Comparison of ENCODE assay signal across 17 cellular contexts in the genomic region with DNA sequence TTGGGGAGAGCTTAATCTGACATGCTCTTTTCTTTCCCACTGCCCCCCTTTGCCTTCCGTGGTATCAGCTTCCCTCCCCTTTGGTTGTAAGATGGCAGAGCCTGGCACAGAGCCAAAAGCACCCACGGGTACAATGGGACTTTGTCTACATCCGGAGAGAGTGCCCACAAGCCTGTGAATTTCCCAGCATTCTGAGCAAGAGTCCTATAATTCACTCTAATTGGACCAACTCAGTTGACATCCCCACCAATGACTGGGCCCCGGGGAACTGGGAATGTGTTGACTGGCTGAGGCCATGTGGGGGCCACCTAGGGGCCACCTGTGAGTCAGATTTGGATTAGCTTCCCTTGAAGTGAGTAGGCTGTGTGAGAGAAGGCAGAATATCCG. TPM values are rescaled to one million over a fixed set of nuclear protein-coding genes. Genes with fewer than 3 reads are reported as not detected.
A peak's percentile ranks its signal among the peaks of the same experiment; 100 is the strongest.
DNase-seq lines count a peak whose midpoint lies in the region; ATAC-seq and TF ChIP-seq lines count a peak whose summit lies in the region.
"Had no signal": no experiment of that assay in that cellular context is flagged by ENCODE, and none has a peak within 500 bp of the region (broad histone marks: within the 10 kb centered on the region; RNA-seq: fewer than 3 reads in every experiment).

No MANE protein-coding gene starts in this region.

- H3K4me1 Mint-ChIP-seq in activated naive CD8-positive, alpha-beta T cell treated with anti-CD3 and anti-CD28 coated beads, Interleukin-2, amount 50 U/mL, for 24 hours: no peaks in the 10 kb centered on the region
- no peaks in the 10 kb centered on the region for H3K4me1 Mint-ChIP-seq in activated naive CD8-positive, alpha-beta T cell treated with anti-CD3 and anti-CD28 coated beads for 36 hours

- peak; percentile 12 for DNase-seq in activated naive CD8-positive, alpha-beta T cell treated with anti-CD3 and anti-CD28 coated beads, Interleukin-2, amount 50 U/mL, for 24 hours
- no peak for DNase-seq in activated naive CD8-positive, alpha-beta T cell treated with anti-CD3 and anti-CD28 coated beads for 36 hours
- DNase-seq in LHCN-M2 (ENCODE audit: low read depth): peak; percentile 32
- DNase-seq in caudate nucleus (lab: John Stamatoyannopoulos, UW): peak in 51 of 61 donors; percentile 11 to 91 (median 68)
- DNase-seq in SK-N-DZ (ENCODE audit: low spot score): no peak
- DNase-seq: activated T-cell treated with anti-CD3 and anti-CD28 coated beads, Interleukin-2, amount 50 U/mL, for 4 hours; effector memory CD8-positive, alpha-beta T cell; foreskin keratinocyte; kidney; NCI-H146; psoas muscle; stimulated activated CD4-positive, alpha-beta T cell treated with anti-CD3 and anti-CD28 coated beads, Interleukin-1b, Interleukin-23, amount 100 ng/mL, for 48 hours had no signal

- H3K36me3 Mint-ChIP-seq in activated naive CD8-positive, alpha-beta T cell treated with anti-CD3 and anti-CD28 coated beads, Interleukin-2, amount 50 U/mL, for 24 hours (ENCODE audit: low read depth): no peaks in the 10 kb centered on the region
- no peaks in the 10 kb centered on the region for H3K36me3 Mint-ChIP-seq in activated naive CD8-positive, alpha-beta T cell treated with anti-CD3 and anti-CD28 coated beads for 36 hours

- peaks cover 16% of the 10 kb centered on the region for H3K27me3 Mint-ChIP-seq in activated naive CD8-positive, alpha-beta T cell treated with anti-CD3 and anti-CD28 coated beads, Interleukin-2, amount 50 U/mL, for 24 hours
- H3K27me3 Mint-ChIP-seq in activated naive CD8-positive, alpha-beta T cell treated with anti-CD3 and anti-CD28 coated beads for 36 hours: peaks cover 8% of the 10 kb centered on the region

- H3K4me3 Mint-ChIP-seq in activated naive CD8-positive, alpha-beta T cell treated with anti-CD3 and anti-CD28 coated beads, Interleukin-2, amount 50 U/mL, for 24 hours: no peak overlapping the region
- H3K4me3 Mint-ChIP-seq in activated naive CD8-positive, alpha-beta T cell treated with anti-CD3 and anti-CD28 coated beads for 36 hours: no peak overlapping the region
- H3K4me3 Mint-ChIP-seq: activated T-cell treated with anti-CD3 and anti-CD28 coated beads, Interleukin-2, amount 50 U/mL, for 4 hours; effector memory CD8-positive, alpha-beta T cell had no signal

- ATAC-seq in activated naive CD8-positive, alpha-beta T cell treated with anti-CD3 and anti-CD28 coated beads, Interleukin-2, amount 50 U/mL, for 24 hours: no peak
- no peak for ATAC-seq in SK-N-SH treated with all-trans-retinoic acid at 6 μM for 48 hours
- no peak for ATAC-seq in HG03442 (IDR thresholded peaks at IDR 0.05; ENCODE audit: unreplicated experiment)
- ATAC-seq: activated T-cell treated with anti-CD3 and anti-CD28 coated beads, Interleukin-2, amount 50 U/mL, for 4 hours; effector memory CD8-positive, alpha-beta T cell; foreskin keratinocyte; psoas muscle had no signal

- no peaks in the 10 kb centered on the region for H3K9me3 Mint-ChIP-seq in activated naive CD8-positive, alpha-beta T cell treated with anti-CD3 and anti-CD28 coated beads, Interleukin-2, amount 50 U/mL, for 24 hours
- no peaks in the 10 kb centered on the region for H3K9me3 Mint-ChIP-seq in activated naive CD8-positive, alpha-beta T cell treated with anti-CD3 and anti-CD28 coated beads for 36 hours
- H3K9me3 Mint-ChIP-seq: activated T-cell treated with anti-CD3 and anti-CD28 coated beads, Interleukin-2, amount 50 U/mL, for 4 hours; effector memory CD8-positive, alpha-beta T cell had no signal

- no peak overlapping the region for H3K27ac Mint-ChIP-seq in activated naive CD8-positive, alpha-beta T cell treated with anti-CD3 and anti-CD28 coated beads, Interleukin-2, amount 50 U/mL, for 24 hours
- no peak overlapping the region for H3K27ac Mint-ChIP-seq in activated naive CD8-positive, alpha-beta T cell treated with anti-CD3 and anti-CD28 coated beads for 36 hours
- H3K27ac Mint-ChIP-seq: effector memory CD8-positive, alpha-beta T cell had no signal

- H3K27ac ChIP-seq in caudate nucleus (ENCODE audit: low read depth, low read length) (peak overlapping the region; percentile 78), temporal lobe (ENCODE audit: low read depth, low read length) (peak overlapping the region; percentile 69)
- H3K27ac ChIP-seq: BLaER1, foreskin keratinocyte, psoas muscle had no signal

TF ChIP-seq in SK-N-SH treated with all-trans-retinoic acid at 6 μM for 48 hours, 23 proteins besides CTCF, POLR2A, EP300 and RAD21 (continues in another document):
- TF ChIP-seq ZNF70 (CRISPR knock-in tag; IDR thresholded peaks at IDR 0.05): no peak
- TF ChIP-seq ZNF565 (CRISPR knock-in tag; conservative IDR thresholded peaks at IDR 0.05; ENCODE audit: low read depth): no peak
- TF ChIP-seq, protein P1, sequence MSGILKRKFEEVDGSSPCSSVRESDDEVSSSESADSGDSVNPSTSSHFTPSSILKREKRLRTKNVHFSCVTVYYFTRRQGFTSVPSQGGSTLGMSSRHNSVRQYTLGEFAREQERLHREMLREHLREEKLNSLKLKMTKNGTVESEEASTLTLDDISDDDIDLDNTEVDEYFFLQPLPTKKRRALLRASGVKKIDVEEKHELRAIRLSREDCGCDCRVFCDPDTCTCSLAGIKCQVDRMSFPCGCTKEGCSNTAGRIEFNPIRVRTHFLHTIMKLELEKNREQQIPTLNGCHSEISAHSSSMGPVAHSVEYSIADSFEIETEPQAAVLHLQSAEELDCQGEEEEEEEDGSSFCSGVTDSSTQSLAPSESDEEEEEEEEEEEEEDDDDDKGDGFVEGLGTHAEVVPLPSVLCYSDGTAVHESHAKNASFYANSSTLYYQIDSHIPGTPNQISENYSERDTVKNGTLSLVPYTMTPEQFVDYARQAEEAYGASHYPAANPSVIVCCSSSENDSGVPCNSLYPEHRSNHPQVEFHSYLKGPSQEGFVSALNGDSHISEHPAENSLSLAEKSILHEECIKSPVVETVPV (CRISPR knock-in tag; IDR thresholded peaks at IDR 0.05): no peak
- TF ChIP-seq PATZ1 (CRISPR knock-in tag; IDR thresholded peaks at IDR 0.05; ENCODE audit: borderline replicate concordance): no peak
- no peak for TF ChIP-seq POU6F1 (CRISPR knock-in tag; IDR thresholded peaks at IDR 0.05; ENCODE audit: borderline replicate concordance, low read depth)
- TF ChIP-seq ARNTL (CRISPR knock-in tag; IDR thresholded peaks at IDR 0.05; ENCODE audit: borderline replicate concordance, low read depth): no peak
- TF ChIP-seq ZFP30 (CRISPR knock-in tag; IDR thresholded peaks at IDR 0.05): no peak
- TF ChIP-seq OSR1 (CRISPR knock-in tag; IDR thresholded peaks at IDR 0.05): no peak
- TF ChIP-seq ZNF8 (CRISPR knock-in tag; IDR thresholded peaks at IDR 0.05): no peak
- TF ChIP-seq BACH2 (CRISPR knock-in tag; IDR thresholded peaks at IDR 0.05; ENCODE audit: borderline replicate concordance): no peak
- no peak for TF ChIP-seq RARB (CRISPR knock-in tag; IDR thresholded peaks at IDR 0.05)

RNA-seq across cellular contexts. Expression of gene C2orf72, which starts 20.1 kb away (rescaled TPM):
- total RNA-seq in activated naive CD8-positive, alpha-beta T cell treated with anti-CD3 and anti-CD28 coated beads for 36 hours: 1 to 10 TPM; 2.3 to 2.4 TPM
- total RNA-seq in LHCN-M2 (2014; rRNA removed): 0.06 and 0.13 TPM in 2 replicates
- polyA plus RNA-seq in LHCN-M2 (2012): 0.44 TPM
- 31.0 TPM for total RNA-seq in temporal lobe
- polyA plus RNA-seq in SK-N-DZ (2014; cell fraction: cytosol; rRNA removed): 0.65 and 1.4 TPM in 2 replicates
- 0.18 and 0.28 TPM in 2 replicates for polyA plus RNA-seq in SK-N-DZ (2014; cell fraction: nucleus; rRNA removed)
- total RNA-seq: foreskin keratinocyte had no signal
- polyA plus RNA-seq: foreskin keratinocyte had no signal

RNA-seq across cellular contexts. Expression of gene SPATA3, which starts 21.3 kb away (rescaled TPM):
- not detected for total RNA-seq in activated naive CD8-positive, alpha-beta T cell treated with anti-CD3 and anti-CD28 coated beads for 36 hours
- not detected in 2 replicates for total RNA-seq in LHCN-M2 (2014; rRNA removed)
- polyA plus RNA-seq in LHCN-M2 (2012): not detected
- not detected for total RNA-seq in temporal lobe
- polyA plus RNA-seq in SK-N-DZ (2014; cell fraction: cytosol; rRNA removed): not detected in 2 replicates
- polyA plus RNA-seq in SK-N-DZ (2014; cell fraction: nucleus; rRNA removed): not detected in 2 replicates
- total RNA-seq: activated T-cell treated with anti-CD3 and anti-CD28 coated beads, Interleukin-2, amount 50 U/mL, for 4 hours; astrocyte; foreskin keratinocyte; kidney; psoas muscle had no signal
- polyA plus RNA-seq: foreskin keratinocyte, psoas muscle had no signal

RNA-seq across cellular contexts. Expression of gene PSMD1, which starts 39.4 kb away (rescaled TPM):
- total RNA-seq in activated naive CD8-positive, alpha-beta T cell treated with anti-CD3 and anti-CD28 coated beads for 36 hours: 100 to 1,000 TPM; 141 to 143 TPM
- total RNA-seq in LHCN-M2 (2014; rRNA removed): 142 and 172 TPM in 2 replicates
- 102 TPM for polyA plus RNA-seq in LHCN-M2 (2012)
- total RNA-seq in temporal lobe: 82.9 TPM
- 73.9 and 82.3 TPM in 2 replicates for polyA plus RNA-seq in SK-N-DZ (2014; cell fraction: cytosol; rRNA removed)
- polyA plus RNA-seq in SK-N-DZ (2014; cell fraction: nucleus; rRNA removed): 36.6 and 74.6 TPM in 2 replicates

Comparison
In these comparisons a context has a peak if more than half of its experiments do, and no peak if none do; other contexts are left out.
1. DNase-seq: peak in activated naive CD8-positive, alpha-beta T cell treated with anti-CD3 and anti-CD28 coated beads, Interleukin-2, amount 50 U/mL, for 24 hours (single experiment), LHCN-M2 (single experiment) and caudate nucleus (51 of 61); none in activated naive CD8-positive, alpha-beta T cell treated with anti-CD3 and anti-CD28 coated beads for 36 hours (single experiment) and SK-N-DZ (single experiment).